ENCODE assay signal across 25 cellular contexts in the genomic region with DNA sequence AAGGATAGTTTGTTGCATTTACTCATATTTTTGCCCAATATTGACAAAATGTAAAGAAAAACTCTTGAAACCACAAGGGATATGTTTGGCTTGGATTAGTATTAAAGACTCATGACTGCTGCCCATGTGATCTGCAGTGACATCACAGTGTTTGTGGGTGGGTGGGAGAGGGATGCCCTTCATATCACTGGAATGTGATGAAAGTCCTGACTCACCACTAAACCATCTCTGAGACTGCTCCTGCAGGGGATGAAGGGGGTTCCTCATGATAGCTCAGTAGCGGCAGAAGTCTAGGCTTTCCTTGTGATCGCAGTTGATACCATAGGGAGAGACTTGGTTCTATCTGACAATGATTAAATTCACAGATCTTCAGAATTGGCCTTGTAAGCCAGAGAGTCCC.
A peak's percentile ranks its signal among the peaks of the same experiment; 100 is the strongest.
DNase-seq lines count a peak whose midpoint lies in the region; ATAC-seq and TF ChIP-seq lines count a peak whose summit lies in the region.
"Had no signal": no experiment of that assay in that cellular context is flagged by ENCODE, and none has a peak within 500 bp of the region (broad histone marks: within the 10 kb centered on the region; RNA-seq: fewer than 3 reads in every experiment).

No MANE protein-coding gene starts in this region.

- no peak overlapping the region for H3K4me3 ChIP-seq in astrocyte of the spinal cord (ENCODE audit: low read depth, low read length)
- no peak overlapping the region for H3K4me3 ChIP-seq in kidney epithelial cell (ENCODE audit: low read depth, low read length)
- H3K4me3 ChIP-seq: gastrocnemius medialis, HAP-1, transverse colon had no signal

- H3K36me3 ChIP-seq in kidney epithelial cell (ENCODE audit: control insufficient read depth, insufficient read depth, low read length) = no peaks in the 10 kb centered on the region
- H3K36me3 ChIP-seq: gastrocnemius medialis, HAP-1, transverse colon had no signal

- TF ChIP-seq CTCF in astrocyte of the spinal cord (IDR thresholded peaks at IDR 0.05; ENCODE audit: low read depth, low read length) (no peak), kidney epithelial cell (IDR thresholded peaks at IDR 0.05; ENCODE audit: insufficient read depth, low read length, poor library complexity, severe bottlenecking) (no peak)

- in situ Hi-C loops in astrocyte of the spinal cord (cut with HindIII; ENCODE audit: low sequenced_read_pairs) = no loop called here

- ATAC-seq in GM21390 (IDR thresholded peaks at IDR 0.05; ENCODE audit: unreplicated experiment) = no peak
- ATAC-seq: activated CD8-positive, alpha-beta memory T cell treated with anti-CD3 and anti-CD28 coated beads, Interleukin-2, amount 10 ng/mL, durations not matched to agents 7 days and 5 days; activated naive CD4-positive, alpha-beta T cell treated with anti-CD3 and anti-CD28 coated beads, Interleukin-2, amount 50 U/mL, for 72 hours; esophagus mucosa; gastrocnemius medialis; left cardiac atrium; naive thymus-derived CD8-positive, alpha-beta T cell; right cardiac atrium had no signal

- H3K27me3 ChIP-seq in kidney epithelial cell (ENCODE audit: control insufficient read depth, insufficient read depth, low read length) = no peaks in the 10 kb centered on the region
- H3K27me3 ChIP-seq: gastrocnemius medialis, transverse colon had no signal

- DNase-seq in 8988T = peak; percentile 4
- peak; percentile 79 for DNase-seq in M059J (ENCODE audit: low read depth)
- DNase-seq in astrocyte of the spinal cord (ENCODE audit: low read depth, low spot score) = peak; percentile 0
- peak; percentile 42 for DNase-seq in kidney epithelial cell (ENCODE audit: low read depth)
- DNase-seq in globus pallidus (ENCODE audit: low spot score) = no peak
- no peak for DNase-seq in NCI-H345 treated with DMSO at 0.1 percent for 48 hours (lab: John Stamatoyannopoulos, UW; ENCODE audit: unreplicated experiment)
- DNase-seq in activated T-cell treated with anti-CD3 and anti-CD28 coated beads for 4 hours = no peak
- DNase-seq: activated CD4-positive, alpha-beta T cell treated with anti-CD3 and anti-CD28 coated beads, Interleukin-2, amount 10 ng/mL, durations not matched to agents 24 days and 14 days; activated CD8-positive, alpha-beta memory T cell treated with anti-CD3 and anti-CD28 coated beads, Interleukin-2, amount 10 ng/mL, durations not matched to agents 7 days and 5 days; COR-L47; DND-41; effector CD8-positive, alpha-beta T cell; gastrocnemius medialis; left cardiac atrium; naive thymus-derived CD8-positive, alpha-beta T cell; NCI-H1694; NCI-H2171 treated with DMSO at 0.1 percent for 48 hours; right cardiac atrium; SIG-M5; stimulated activated CD4-positive, alpha-beta T cell treated with anti-CD3 and anti-CD28 coated beads, Interleukin-15, amount 100 ng/mL, for 24 hours; transverse colon had no signal

Comparison
In these comparisons a context has a peak if more than half of its experiments do, and no peak if none do; other contexts are left out.
1. DNase-seq: peak in 8988T (single experiment), M059J (single experiment), astrocyte of the spinal cord (single experiment) and kidney epithelial cell (single experiment); none in globus pallidus (single experiment), NCI-H345 treated with DMSO at 0.1 percent for 48 hours (single experiment) and activated T-cell treated with anti-CD3 and anti-CD28 coated beads for 4 hours (single experiment).